Comparison of ENCODE assay signal across 1 cellular context in genomic region chr18:69400253-69400975, GRCh38.
TF ChIP-seq lines count a peak whose summit lies in the region.

TSS of gene DOK6 (plus strand) at chr18:69400888.

TF ChIP-seq in HepG2, 621 proteins besides CTCF, POLR2A, EP300 and RAD21 (continued from another document and continues in another):
- TF ChIP-seq REPIN1 (CRISPR knock-in tag; IDR thresholded peaks at IDR 0.05; ENCODE audit: borderline replicate concordance, low read depth) (peak; percentile 59), MLX (CRISPR knock-in tag; IDR thresholded peaks at IDR 0.05) (0 out of 2 replicates have a peak, but pooled peaks have one; percentile 13), KDM2A (CRISPR knock-in tag; IDR thresholded peaks at IDR 0.05; ENCODE audit: borderline replicate concordance, low read depth) (peak; percentile 75; the same call in 1 of the 2 replicates), ZNF746 (CRISPR knock-in tag; IDR thresholded peaks at IDR 0.05) (peak; percentile 51; the same call in 1 of the 2 replicates), ELF1 (CRISPR knock-in tag; IDR thresholded peaks at IDR 0.05) (peak; percentile 56), SMAD3 (CRISPR knock-in tag; IDR thresholded peaks at IDR 0.05) (peak; percentile 63; the same call in 1 of the 2 replicates), ARNTL (CRISPR knock-in tag; IDR thresholded peaks at IDR 0.05) (peak; percentile 52; the same call in 1 of the 2 replicates), GABPA (IDR thresholded peaks at IDR 0.05; ENCODE audit: low read depth, low read length) (no peak), GABPA (CRISPR knock-in tag; IDR thresholded peaks at IDR 0.05; ENCODE audit: low read depth) (no peak), NFATC3 (CRISPR knock-in tag; IDR thresholded peaks at IDR 0.05) (no peak), ZBTB43 (CRISPR knock-in tag; conservative IDR thresholded peaks at IDR 0.05) (peak; percentile 59; the same call in 1 of the 2 replicates), THRA (CRISPR knock-in tag; IDR thresholded peaks at IDR 0.05; ENCODE audit: borderline replicate concordance) (0 out of 2 replicates have a peak, but pooled peaks have one; percentile 29), TBX2 (CRISPR knock-in tag; IDR thresholded peaks at IDR 0.05; ENCODE audit: borderline replicate concordance) (peak; percentile 61; the same call in 1 of the 2 replicates), NFYC (CRISPR knock-in tag; IDR thresholded peaks at IDR 0.05) (peak; percentile 27; the same call in 1 of the 2 replicates), ZBTB7B (CRISPR knock-in tag; IDR thresholded peaks at IDR 0.05) (peak; percentile 79), ZNF512 (CRISPR knock-in tag; IDR thresholded peaks at IDR 0.05) (no peak), SALL2 (CRISPR knock-in tag; IDR thresholded peaks at IDR 0.05) (peak; percentile 65), ATF2 (CRISPR knock-in tag; IDR thresholded peaks at IDR 0.05) (peak; percentile 49; the same call in 1 of the 2 replicates), NCOA2 (CRISPR knock-in tag; IDR thresholded peaks at IDR 0.05) (peak; percentile 46), ZKSCAN5 (CRISPR knock-in tag; IDR thresholded peaks at IDR 0.05) (no peak), ZNF264 (CRISPR knock-in tag; IDR thresholded peaks at IDR 0.05) (peak; percentile 58), ZNF7 (CRISPR knock-in tag; IDR thresholded peaks at IDR 0.05) (no peak), HNRNPK (IDR thresholded peaks at IDR 0.05; ENCODE audit: low read depth, low read length, poor library complexity, severe bottlenecking) (no peak), MXD3 (CRISPR knock-in tag; IDR thresholded peaks at IDR 0.05) (0 out of 2 replicates have a peak, but pooled peaks have one; percentile 55), ELF3 (CRISPR knock-in tag; IDR thresholded peaks at IDR 0.05) (peak; percentile 69), ZNF747 (CRISPR knock-in tag; IDR thresholded peaks at IDR 0.05; ENCODE audit: borderline replicate concordance) (0 out of 2 replicates have a peak, but pooled peaks have one; percentile 55), ZNF691 (CRISPR knock-in tag; IDR thresholded peaks at IDR 0.05; ENCODE audit: borderline replicate concordance, low read depth) (peak; percentile 79; the same call in 1 of the 2 replicates), ZNF430 (CRISPR knock-in tag; IDR thresholded peaks at IDR 0.05) (no peak), ZNF670 (CRISPR knock-in tag; IDR thresholded peaks at IDR 0.05; ENCODE audit: borderline replicate concordance) (0 out of 2 replicates have a peak, but pooled peaks have one; percentile 59), TSC22D2 (CRISPR knock-in tag; IDR thresholded peaks at IDR 0.05; ENCODE audit: borderline replicate concordance) (peak; percentile 74; the same call in 1 of the 2 replicates), BCL6 (CRISPR knock-in tag; IDR thresholded peaks at IDR 0.05) (peak; percentile 15; the same call in 1 of the 2 replicates), RBM39 (IDR thresholded peaks at IDR 0.05; ENCODE audit: low read depth, low read length, poor library complexity, severe bottlenecking) (no peak), MED1 (CRISPR knock-in tag; IDR thresholded peaks at IDR 0.05) (peak; percentile 73), MTF1 (CRISPR knock-in tag; IDR thresholded peaks at IDR 0.05) (peak; percentile 81; the same call in 1 of the 2 replicates), YEATS4 (CRISPR knock-in tag; IDR thresholded peaks at IDR 0.05; ENCODE audit: borderline replicate concordance) (peak; percentile 60; the same call in 1 of the 2 replicates), ZNF883 (CRISPR knock-in tag; IDR thresholded peaks at IDR 0.05; ENCODE audit: not compliant biosample characterization) (no peak), ZNF205 (CRISPR knock-in tag; IDR thresholded peaks at IDR 0.05) (no peak; the same call in 1 of the 2 replicates), ZFY (CRISPR knock-in tag; IDR thresholded peaks at IDR 0.05) (peak; percentile 62), ZSCAN21 (CRISPR knock-in tag; IDR thresholded peaks at IDR 0.05; ENCODE audit: borderline replicate concordance) (peak; percentile 71; the same call in 1 of the 2 replicates), DRAP1 (CRISPR knock-in tag; IDR thresholded peaks at IDR 0.05) (peak; percentile 44; the same call in 1 of the 2 replicates), ZNF280D (CRISPR knock-in tag; IDR thresholded peaks at IDR 0.05) (0 out of 2 replicates have a peak, but pooled peaks have one; percentile 38), ZBTB38 (CRISPR knock-in tag; IDR thresholded peaks at IDR 0.05) (peak; percentile 90; the same call in 1 of the 2 replicates), MIXL1 (CRISPR knock-in tag; IDR thresholded peaks at IDR 0.05) (peak; percentile 57; the same call in 1 of the 2 replicates), AGO2 (optimal IDR thresholded peaks at IDR 0.05; ENCODE audit: low read depth, low read length) (peak; percentile 30), PRDM15 (CRISPR knock-in tag; IDR thresholded peaks at IDR 0.05) (peak; percentile 20; the same call in 1 of the 2 replicates), TAF1 (CRISPR knock-in tag; IDR thresholded peaks at IDR 0.05) (peak; percentile 74), SRSF9 (IDR thresholded peaks at IDR 0.05; ENCODE audit: borderline replicate concordance, insufficient read depth, low read depth, low read length, poor library complexity, severe bottlenecking) (no peak), ZNF768 (CRISPR knock-in tag; IDR thresholded peaks at IDR 0.05) (peak; percentile 54; the same call in 1 of the 2 replicates)
